ENCODE assay signal across 1 cellular context in the genomic region with DNA sequence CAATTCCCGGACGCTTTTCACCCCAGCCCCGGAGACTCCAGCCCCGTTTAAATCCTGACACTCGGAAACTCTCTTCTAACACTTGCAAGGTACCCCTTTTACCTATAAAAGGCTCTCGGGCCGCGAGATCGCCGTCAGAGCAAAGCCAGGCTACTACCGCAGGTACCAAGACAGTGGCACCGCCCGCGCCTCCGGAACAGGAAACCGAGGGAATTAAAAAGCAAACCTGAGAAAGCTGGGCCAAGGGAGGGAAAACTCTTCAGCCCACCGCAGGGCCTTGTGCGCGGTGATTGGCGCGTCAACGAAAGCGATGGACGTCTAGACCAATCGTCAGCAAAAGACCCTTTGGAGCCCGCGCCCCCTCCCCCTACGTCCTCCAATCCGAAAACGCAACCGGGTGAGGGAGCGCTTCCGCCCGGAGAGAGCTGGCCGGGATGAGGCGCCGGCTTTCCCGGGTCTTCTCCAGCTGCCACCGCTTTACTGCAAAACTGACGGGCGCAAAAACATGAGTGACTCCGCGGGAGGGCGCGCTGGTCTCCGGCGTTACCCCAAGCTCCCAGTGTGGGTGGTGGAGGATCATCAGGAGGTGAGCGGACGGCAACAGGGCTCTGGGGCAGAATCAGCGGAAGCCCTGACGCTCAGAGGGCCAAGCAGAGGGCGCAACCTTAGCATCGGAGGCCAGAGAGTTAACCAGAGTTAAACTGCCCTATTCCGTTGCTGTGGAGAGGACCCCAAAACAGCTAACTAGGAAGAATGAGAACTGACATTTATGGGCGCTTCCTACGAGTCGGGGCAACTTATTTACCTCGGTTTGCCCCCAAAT.
A peak's percentile ranks its signal among the peaks of the same experiment; 100 is the strongest.
TF ChIP-seq lines count a peak whose summit lies in the region.

A gene (plus strand): TSS at position 414 of the 823 bp plus-strand sequence. CDS start 92 bp downstream, at position 506.
A gene with protein sequence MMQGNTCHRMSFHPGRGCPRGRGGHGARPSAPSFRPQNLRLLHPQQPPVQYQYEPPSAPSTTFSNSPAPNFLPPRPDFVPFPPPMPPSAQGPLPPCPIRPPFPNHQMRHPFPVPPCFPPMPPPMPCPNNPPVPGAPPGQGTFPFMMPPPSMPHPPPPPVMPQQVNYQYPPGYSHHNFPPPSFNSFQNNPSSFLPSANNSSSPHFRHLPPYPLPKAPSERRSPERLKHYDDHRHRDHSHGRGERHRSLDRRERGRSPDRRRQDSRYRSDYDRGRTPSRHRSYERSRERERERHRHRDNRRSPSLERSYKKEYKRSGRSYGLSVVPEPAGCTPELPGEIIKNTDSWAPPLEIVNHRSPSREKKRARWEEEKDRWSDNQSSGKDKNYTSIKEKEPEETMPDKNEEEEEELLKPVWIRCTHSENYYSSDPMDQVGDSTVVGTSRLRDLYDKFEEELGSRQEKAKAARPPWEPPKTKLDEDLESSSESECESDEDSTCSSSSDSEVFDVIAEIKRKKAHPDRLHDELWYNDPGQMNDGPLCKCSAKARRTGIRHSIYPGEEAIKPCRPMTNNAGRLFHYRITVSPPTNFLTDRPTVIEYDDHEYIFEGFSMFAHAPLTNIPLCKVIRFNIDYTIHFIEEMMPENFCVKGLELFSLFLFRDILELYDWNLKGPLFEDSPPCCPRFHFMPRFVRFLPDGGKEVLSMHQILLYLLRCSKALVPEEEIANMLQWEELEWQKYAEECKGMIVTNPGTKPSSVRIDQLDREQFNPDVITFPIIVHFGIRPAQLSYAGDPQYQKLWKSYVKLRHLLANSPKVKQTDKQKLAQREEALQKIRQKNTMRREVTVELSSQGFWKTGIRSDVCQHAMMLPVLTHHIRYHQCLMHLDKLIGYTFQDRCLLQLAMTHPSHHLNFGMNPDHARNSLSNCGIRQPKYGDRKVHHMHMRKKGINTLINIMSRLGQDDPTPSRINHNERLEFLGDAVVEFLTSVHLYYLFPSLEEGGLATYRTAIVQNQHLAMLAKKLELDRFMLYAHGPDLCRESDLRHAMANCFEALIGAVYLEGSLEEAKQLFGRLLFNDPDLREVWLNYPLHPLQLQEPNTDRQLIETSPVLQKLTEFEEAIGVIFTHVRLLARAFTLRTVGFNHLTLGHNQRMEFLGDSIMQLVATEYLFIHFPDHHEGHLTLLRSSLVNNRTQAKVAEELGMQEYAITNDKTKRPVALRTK (N-terminal part only) (minus strand): TSS at position 206 of the 823 bp plus-strand sequence. CDS start 3,034 bp downstream, outside the sequence.

TF ChIP-seq in SK-N-SH, 30 proteins besides CTCF, POLR2A, EP300 and RAD21 (continued from another document):
- TF ChIP-seq, protein P1, sequence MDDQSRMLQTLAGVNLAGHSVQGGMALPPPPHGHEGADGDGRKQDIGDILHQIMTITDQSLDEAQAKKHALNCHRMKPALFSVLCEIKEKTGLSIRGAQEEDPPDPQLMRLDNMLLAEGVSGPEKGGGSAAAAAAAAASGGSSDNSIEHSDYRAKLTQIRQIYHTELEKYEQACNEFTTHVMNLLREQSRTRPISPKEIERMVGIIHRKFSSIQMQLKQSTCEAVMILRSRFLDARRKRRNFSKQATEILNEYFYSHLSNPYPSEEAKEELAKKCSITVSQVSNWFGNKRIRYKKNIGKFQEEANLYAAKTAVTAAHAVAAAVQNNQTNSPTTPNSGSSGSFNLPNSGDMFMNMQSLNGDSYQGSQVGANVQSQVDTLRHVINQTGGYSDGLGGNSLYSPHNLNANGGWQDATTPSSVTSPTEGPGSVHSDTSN (IDR thresholded peaks at IDR 0.05) = peak; percentile 99
- TF ChIP-seq GABPA (IDR thresholded peaks at IDR 0.05; ENCODE audit: low read depth) (peak; percentile 95), FOXJ3 (CRISPR knock-in tag; IDR thresholded peaks at IDR 0.05) (no peak), POLR2AphosphoS5 (IDR thresholded peaks at IDR 0.05; ENCODE audit: low read depth, low read length) (peak; percentile 83), RFX5 (IDR thresholded peaks at IDR 0.05; ENCODE audit: low read length) (peak; percentile 70; the same call in 1 of the 2 replicates), YY1 (IDR thresholded peaks at IDR 0.05; ENCODE audit: low read depth) (no peak; the same call in 1 of the 2 replicates), CHD2 (IDR thresholded peaks at IDR 0.05; ENCODE audit: low read length, partially characterized antibody) (peak; percentile 95), TEAD4 (IDR thresholded peaks at IDR 0.05; ENCODE audit: borderline replicate concordance, insufficient read depth) (no peak)
- TF ChIP-seq, protein P2, sequence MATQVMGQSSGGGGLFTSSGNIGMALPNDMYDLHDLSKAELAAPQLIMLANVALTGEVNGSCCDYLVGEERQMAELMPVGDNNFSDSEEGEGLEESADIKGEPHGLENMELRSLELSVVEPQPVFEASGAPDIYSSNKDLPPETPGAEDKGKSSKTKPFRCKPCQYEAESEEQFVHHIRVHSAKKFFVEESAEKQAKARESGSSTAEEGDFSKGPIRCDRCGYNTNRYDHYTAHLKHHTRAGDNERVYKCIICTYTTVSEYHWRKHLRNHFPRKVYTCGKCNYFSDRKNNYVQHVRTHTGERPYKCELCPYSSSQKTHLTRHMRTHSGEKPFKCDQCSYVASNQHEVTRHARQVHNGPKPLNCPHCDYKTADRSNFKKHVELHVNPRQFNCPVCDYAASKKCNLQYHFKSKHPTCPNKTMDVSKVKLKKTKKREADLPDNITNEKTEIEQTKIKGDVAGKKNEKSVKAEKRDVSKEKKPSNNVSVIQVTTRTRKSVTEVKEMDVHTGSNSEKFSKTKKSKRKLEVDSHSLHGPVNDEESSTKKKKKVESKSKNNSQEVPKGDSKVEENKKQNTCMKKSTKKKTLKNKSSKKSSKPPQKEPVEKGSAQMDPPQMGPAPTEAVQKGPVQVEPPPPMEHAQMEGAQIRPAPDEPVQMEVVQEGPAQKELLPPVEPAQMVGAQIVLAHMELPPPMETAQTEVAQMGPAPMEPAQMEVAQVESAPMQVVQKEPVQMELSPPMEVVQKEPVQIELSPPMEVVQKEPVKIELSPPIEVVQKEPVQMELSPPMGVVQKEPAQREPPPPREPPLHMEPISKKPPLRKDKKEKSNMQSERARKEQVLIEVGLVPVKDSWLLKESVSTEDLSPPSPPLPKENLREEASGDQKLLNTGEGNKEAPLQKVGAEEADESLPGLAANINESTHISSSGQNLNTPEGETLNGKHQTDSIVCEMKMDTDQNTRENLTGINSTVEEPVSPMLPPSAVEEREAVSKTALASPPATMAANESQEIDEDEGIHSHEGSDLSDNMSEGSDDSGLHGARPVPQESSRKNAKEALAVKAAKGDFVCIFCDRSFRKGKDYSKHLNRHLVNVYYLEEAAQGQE (IDR thresholded peaks at IDR 0.05; ENCODE audit: low read depth, low read length) = no peak
- TF ChIP-seq, protein P3, sequence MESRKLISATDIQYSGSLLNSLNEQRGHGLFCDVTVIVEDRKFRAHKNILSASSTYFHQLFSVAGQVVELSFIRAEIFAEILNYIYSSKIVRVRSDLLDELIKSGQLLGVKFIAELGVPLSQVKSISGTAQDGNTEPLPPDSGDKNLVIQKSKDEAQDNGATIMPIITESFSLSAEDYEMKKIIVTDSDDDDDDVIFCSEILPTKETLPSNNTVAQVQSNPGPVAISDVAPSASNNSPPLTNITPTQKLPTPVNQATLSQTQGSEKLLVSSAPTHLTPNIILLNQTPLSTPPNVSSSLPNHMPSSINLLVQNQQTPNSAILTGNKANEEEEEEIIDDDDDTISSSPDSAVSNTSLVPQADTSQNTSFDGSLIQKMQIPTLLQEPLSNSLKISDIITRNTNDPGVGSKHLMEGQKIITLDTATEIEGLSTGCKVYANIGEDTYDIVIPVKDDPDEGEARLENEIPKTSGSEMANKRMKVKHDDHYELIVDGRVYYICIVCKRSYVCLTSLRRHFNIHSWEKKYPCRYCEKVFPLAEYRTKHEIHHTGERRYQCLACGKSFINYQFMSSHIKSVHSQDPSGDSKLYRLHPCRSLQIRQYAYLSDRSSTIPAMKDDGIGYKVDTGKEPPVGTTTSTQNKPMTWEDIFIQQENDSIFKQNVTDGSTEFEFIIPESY (IDR thresholded peaks at IDR 0.05; ENCODE audit: borderline replicate concordance, low read depth) = no peak
- TF ChIP-seq, protein P4, sequence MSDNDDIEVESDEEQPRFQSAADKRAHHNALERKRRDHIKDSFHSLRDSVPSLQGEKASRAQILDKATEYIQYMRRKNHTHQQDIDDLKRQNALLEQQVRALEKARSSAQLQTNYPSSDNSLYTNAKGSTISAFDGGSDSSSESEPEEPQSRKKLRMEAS (IDR thresholded peaks at IDR 0.05; ENCODE audit: low read depth) = peak; percentile 12; the same call in 1 of the 2 replicates
- TF ChIP-seq, protein P5, sequence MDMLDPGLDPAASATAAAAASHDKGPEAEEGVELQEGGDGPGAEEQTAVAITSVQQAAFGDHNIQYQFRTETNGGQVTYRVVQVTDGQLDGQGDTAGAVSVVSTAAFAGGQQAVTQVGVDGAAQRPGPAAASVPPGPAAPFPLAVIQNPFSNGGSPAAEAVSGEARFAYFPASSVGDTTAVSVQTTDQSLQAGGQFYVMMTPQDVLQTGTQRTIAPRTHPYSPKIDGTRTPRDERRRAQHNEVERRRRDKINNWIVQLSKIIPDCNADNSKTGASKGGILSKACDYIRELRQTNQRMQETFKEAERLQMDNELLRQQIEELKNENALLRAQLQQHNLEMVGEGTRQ (IDR thresholded peaks at IDR 0.05; ENCODE audit: borderline replicate concordance, low read depth, low read length) = no peak
